Comparison of ENCODE assay signal across 1 cellular context in the genomic region with DNA sequence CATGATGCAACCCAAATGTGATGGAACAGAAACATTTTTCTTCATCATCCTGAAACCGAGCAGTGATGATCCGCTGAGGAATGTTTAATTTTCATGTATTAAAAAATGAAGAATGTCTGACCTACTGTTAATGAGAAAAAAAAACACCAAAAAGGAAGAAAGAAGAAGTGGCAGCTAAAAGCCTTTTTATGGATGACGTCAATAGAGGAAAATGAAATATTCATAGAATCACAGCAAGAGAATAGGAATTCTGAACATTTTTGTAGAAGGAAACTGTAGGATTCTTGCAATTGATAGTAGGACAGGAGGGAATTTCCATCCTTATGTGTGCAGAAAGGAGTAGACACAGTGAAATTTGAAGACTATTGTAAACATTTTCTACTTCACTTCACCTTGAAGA.
TF ChIP-seq lines count a peak whose summit lies in the region.

No MANE protein-coding gene starts in this region.

TF ChIP-seq in HEK293, 187 proteins besides CTCF, POLR2A, EP300 and RAD21 (continued from another document):
- TF ChIP-seq, protein P1, sequence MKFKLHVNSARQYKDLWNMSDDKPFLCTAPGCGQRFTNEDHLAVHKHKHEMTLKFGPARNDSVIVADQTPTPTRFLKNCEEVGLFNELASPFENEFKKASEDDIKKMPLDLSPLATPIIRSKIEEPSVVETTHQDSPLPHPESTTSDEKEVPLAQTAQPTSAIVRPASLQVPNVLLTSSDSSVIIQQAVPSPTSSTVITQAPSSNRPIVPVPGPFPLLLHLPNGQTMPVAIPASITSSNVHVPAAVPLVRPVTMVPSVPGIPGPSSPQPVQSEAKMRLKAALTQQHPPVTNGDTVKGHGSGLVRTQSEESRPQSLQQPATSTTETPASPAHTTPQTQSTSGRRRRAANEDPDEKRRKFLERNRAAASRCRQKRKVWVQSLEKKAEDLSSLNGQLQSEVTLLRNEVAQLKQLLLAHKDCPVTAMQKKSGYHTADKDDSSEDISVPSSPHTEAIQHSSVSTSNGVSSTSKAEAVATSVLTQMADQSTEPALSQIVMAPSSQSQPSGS (tag by site-specific recombination; IDR thresholded peaks at IDR 0.05; ENCODE audit: low read depth): peak; percentile 72
- TF ChIP-seq REPIN1 (tag by site-specific recombination; IDR thresholded peaks at IDR 0.05; ENCODE audit: low read depth): no peak
- TF ChIP-seq, protein P2, sequence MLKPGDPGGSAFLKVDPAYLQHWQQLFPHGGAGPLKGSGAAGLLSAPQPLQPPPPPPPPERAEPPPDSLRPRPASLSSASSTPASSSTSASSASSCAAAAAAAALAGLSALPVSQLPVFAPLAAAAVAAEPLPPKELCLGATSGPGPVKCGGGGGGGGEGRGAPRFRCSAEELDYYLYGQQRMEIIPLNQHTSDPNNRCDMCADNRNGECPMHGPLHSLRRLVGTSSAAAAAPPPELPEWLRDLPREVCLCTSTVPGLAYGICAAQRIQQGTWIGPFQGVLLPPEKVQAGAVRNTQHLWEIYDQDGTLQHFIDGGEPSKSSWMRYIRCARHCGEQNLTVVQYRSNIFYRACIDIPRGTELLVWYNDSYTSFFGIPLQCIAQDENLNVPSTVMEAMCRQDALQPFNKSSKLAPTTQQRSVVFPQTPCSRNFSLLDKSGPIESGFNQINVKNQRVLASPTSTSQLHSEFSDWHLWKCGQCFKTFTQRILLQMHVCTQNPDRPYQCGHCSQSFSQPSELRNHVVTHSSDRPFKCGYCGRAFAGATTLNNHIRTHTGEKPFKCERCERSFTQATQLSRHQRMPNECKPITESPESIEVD (tag by site-specific recombination; IDR thresholded peaks at IDR 0.05): peak; percentile 26
